ENCODE assay signal across 1 cellular context in the genomic region with DNA sequence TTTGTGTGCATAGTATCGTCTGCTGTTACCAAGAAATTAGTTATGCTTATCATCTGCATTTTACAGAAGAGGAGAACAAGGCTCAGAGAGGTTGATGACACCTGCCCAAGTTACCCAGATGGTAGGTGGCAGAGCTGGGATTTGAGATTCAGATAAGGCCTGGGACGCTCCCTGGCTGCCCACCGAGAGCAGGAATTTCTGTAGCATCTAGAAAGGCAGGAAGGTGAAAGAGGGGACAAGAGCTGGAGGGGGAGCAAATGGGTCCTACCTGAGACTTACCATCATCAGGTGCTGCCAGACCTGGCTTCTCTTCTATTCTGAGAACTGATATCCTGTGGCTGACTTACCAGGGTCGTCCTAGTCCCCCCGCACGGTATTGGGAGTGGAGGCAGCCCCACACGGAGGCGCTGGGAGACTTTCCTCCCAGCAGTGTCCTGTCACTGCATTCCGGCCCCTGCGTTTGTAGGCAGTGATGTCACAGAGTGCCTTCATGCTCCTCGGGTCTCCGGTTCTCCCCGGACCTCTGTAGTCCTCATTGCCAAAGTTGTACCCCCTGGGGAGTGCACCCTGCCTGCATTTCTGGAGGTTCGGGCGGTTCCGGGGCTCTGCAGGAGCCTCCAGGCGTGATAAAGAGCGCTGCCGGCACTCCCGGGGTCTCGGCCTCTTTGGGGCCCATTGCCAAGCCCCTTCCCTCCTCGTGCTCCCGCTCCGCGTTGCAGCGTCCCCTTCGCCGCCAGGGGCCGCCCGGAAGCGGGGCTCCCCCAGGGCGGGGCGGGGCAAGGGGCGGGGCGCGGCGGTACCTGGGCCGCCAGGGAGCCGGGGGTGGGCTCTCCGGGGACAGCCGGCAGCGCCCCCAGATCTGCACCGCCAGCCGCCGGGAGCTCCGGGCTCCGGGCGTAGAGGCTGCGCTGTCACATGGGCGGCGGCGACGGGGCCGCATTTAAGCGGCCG.
TF ChIP-seq lines count a peak whose summit lies in the region.

A gene (plus strand): TSS at position 856 of the 951 bp plus-strand sequence. CDS start 60 bp downstream, at position 916.

TF ChIP-seq in WTC11, 78 proteins besides CTCF, POLR2A, EP300 and RAD21 (continued from another document):
- TF ChIP-seq TEAD1 (CRISPR knock-in tag; IDR thresholded peaks at IDR 0.05) (0 out of 2 replicates have a peak, but pooled peaks have one; percentile 9), CBFB (CRISPR knock-in tag; IDR thresholded peaks at IDR 0.05; ENCODE audit: low read depth) (no peak), ZNF121 (CRISPR knock-in tag; IDR thresholded peaks at IDR 0.05) (no peak), ATF1 (CRISPR knock-in tag; IDR thresholded peaks at IDR 0.05) (no peak), OVOL2 (CRISPR knock-in tag; IDR thresholded peaks at IDR 0.05; ENCODE audit: borderline replicate concordance) (no peak), ZNF263 (CRISPR knock-in tag; IDR thresholded peaks at IDR 0.05; ENCODE audit: low read depth) (peak; percentile 61; the same call in 1 of the 2 replicates), TP53 (CRISPR knock-in tag; IDR thresholded peaks at IDR 0.05) (0 out of 2 replicates have a peak, but pooled peaks have one; percentile 41), ZNF671 (CRISPR knock-in tag; IDR thresholded peaks at IDR 0.05) (no peak), SP1 (CRISPR knock-in tag; conservative IDR thresholded peaks at IDR 0.05) (peak; percentile 72)
- TF ChIP-seq, protein P1, sequence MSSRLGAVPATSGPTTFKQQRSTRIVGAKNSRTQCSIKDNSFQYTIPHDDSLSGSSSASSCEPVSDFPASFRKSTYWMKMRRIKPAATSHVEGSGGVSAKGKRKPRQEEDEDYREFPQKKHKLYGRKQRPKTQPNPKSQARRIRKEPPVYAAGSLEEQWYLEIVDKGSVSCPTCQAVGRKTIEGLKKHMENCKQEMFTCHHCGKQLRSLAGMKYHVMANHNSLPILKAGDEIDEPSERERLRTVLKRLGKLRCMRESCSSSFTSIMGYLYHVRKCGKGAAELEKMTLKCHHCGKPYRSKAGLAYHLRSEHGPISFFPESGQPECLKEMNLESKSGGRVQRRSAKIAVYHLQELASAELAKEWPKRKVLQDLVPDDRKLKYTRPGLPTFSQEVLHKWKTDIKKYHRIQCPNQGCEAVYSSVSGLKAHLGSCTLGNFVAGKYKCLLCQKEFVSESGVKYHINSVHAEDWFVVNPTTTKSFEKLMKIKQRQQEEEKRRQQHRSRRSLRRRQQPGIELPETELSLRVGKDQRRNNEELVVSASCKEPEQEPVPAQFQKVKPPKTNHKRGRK (CRISPR knock-in tag; IDR thresholded peaks at IDR 0.05; ENCODE audit: borderline replicate concordance) = no peak
- TF ChIP-seq, protein P2, sequence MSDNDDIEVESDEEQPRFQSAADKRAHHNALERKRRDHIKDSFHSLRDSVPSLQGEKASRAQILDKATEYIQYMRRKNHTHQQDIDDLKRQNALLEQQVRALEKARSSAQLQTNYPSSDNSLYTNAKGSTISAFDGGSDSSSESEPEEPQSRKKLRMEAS (CRISPR knock-in tag; IDR thresholded peaks at IDR 0.05) = peak; percentile 61; the same call in 1 of the 2 replicates
- TF ChIP-seq, protein P3, sequence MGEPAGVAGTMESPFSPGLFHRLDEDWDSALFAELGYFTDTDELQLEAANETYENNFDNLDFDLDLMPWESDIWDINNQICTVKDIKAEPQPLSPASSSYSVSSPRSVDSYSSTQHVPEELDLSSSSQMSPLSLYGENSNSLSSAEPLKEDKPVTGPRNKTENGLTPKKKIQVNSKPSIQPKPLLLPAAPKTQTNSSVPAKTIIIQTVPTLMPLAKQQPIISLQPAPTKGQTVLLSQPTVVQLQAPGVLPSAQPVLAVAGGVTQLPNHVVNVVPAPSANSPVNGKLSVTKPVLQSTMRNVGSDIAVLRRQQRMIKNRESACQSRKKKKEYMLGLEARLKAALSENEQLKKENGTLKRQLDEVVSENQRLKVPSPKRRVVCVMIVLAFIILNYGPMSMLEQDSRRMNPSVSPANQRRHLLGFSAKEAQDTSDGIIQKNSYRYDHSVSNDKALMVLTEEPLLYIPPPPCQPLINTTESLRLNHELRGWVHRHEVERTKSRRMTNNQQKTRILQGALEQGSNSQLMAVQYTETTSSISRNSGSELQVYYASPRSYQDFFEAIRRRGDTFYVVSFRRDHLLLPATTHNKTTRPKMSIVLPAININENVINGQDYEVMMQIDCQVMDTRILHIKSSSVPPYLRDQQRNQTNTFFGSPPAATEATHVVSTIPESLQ (CRISPR knock-in tag; IDR thresholded peaks at IDR 0.05) = no peak
TF ChIP-seq in WTC11: peak in this region for 10.
